Comparison of ENCODE assay signal across 7 cellular contexts in the genomic region with DNA sequence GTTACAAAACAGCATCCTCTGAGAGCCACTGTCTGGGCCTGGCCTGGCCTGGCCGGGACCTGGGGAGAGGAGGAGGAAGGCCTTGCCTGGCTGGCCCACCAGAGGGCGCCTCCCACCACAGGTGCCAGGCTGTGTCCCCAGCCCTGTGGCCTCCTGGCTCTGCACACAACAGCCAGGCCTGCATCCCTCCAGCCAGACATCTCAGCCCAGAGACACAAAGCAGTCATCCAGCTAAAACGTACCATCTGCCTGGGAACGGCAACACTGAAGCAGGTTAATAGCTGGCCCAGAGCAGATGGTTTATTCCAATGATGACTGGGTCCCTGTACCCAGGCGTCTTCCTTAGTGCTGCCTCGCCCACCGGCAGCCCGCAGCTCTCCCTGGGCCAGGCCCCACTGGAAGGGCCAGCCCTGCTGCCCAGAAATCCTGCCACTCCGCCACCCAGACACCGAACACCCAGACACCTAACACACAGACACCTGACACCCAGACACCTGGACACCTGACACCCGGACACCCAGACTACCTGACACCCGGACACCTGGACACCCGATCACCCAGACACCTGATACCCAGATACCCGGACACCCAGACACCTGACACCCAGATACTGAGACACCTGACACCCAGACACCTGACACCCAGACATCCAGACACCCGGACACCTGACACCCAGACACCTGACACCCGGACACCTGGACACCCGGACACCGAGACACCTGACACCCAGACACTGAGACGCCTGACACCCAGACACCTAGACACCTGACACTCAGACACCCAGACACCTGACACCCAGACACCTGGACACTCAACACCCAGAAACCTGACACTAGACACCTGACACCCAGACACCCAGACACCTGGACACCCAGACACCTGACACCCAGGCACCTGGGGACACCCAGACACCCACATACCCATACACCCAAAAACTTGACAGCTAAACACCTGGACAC.
DNase-seq lines count a peak whose midpoint lies in the region; ATAC-seq and TF ChIP-seq lines count a peak whose summit lies in the region.

No MANE protein-coding gene starts in this region.

- ATAC-seq in HG02642 (IDR thresholded peaks at IDR 0.05; ENCODE audit: poor library complexity, unreplicated experiment): peak; percentile 96
- ATAC-seq in activated CD4-positive, CD25-positive, alpha-beta regulatory T cell treated with anti-CD3 and anti-CD28 coated beads, Interleukin-2, amount 50 U/mL, for 24 hours: peak; percentile 97 to 98

- TF ChIP-seq CTCF in GM12874 (IDR thresholded peaks at IDR 0.05; ENCODE audit: insufficient read depth, low read depth, low read length): peak; percentile 94

- DNase-seq in NCI-H2171 (lab: John Stamatoyannopoulos, UW): peak; percentile 57
- DNase-seq in central memory CD4-positive, alpha-beta T cell: peak; percentile 76
- DNase-seq in kidney glomerular epithelial cell (lab: John Stamatoyannopoulos, UW): peak; percentile 29
- DNase-seq in stimulated activated CD4-positive, alpha-beta T cell treated with anti-CD3 and anti-CD28 coated beads, Interleukin-4, amount 100 ng/mL, for 1 hour: peak; percentile 87

Comparison
In these comparisons a context has a peak if more than half of its experiments do, and no peak if none do; other contexts are left out.
1. Peak in every context shown above with its lines: DNase-seq and ATAC-seq.
2. DNase-seq: peak in every context shown above with its lines; median percentile 87 in stimulated activated CD4-positive, alpha-beta T cell treated with anti-CD3 and anti-CD28 coated beads, Interleukin-4, amount 100 ng/mL, for 1 hour; 76 in central memory CD4-positive, alpha-beta T cell; 57 in NCI-H2171; 29 in kidney glomerular epithelial cell.